Comparison of ENCODE assay signal across 20 cellular contexts in the genomic region with DNA sequence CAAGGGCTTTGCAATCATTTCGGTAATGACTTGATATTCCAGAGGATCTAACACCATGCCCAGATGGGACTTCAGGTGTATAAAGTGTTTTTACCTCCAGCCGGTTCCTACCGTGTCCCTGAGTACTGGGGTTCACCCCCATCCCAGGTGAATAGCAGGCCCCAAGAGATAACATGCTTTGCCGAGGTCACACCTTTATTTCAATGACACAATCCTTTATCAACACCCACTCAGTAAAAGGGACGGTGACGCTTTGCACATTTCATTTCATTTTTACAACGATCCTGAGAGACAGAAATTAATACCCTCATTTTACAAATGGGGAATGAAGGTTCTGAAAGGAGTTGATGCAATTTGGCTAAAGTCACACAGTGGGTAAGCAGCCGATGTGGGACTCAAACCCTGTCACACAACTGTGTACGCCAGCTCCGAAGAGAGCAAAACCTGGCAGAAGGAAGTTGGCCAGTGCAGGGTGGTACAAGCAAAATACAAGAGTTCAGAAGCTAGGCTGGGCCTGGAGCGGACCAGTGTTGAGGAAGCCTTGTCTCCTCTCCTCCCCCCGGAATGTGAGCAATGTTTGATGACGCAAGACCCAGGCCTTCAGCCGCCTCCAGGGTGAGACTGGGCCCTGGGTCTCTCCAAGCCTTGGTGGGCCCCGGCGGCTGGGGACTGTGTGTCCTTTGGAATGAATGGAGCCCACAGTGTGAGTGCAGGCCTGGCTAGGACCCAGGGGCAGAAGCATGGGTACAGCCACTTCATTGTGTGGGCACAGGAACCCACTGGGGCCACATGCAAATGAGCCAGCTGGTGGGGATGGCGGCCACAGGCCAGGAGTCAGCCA.
A peak's percentile ranks its signal among the peaks of the same experiment; 100 is the strongest.
DNase-seq lines count a peak whose midpoint lies in the region; ATAC-seq and TF ChIP-seq lines count a peak whose summit lies in the region.
"Had no signal": no experiment of that assay in that cellular context is flagged by ENCODE, and none has a peak within 500 bp of the region (broad histone marks: within the 10 kb centered on the region; RNA-seq: fewer than 3 reads in every experiment).

No MANE protein-coding gene starts in this region.

- TF ChIP-seq CTCF in endodermal cell (conservative IDR thresholded peaks at IDR 0.05): no peak

- no peak for DNase-seq in left cardiac atrium
- DNase-seq in cardiac septum (ENCODE audit: low spot score): no peak
- DNase-seq in endodermal cell: peak; percentile 78
- DNase-seq in mesendoderm: peak; percentile 92
- DNase-seq in superior temporal gyrus (ENCODE audit: extremely low spot score): peak; percentile 95
- no peak for DNase-seq in NCI-H2107 treated with DMSO at 0.1 percent for 48 hours (lab: John Stamatoyannopoulos, UW; ENCODE audit: unreplicated experiment)
- no peak for DNase-seq in AG08396 (ENCODE audit: low spot score)
- no peak for DNase-seq in amniotic stem cell (lab: John Stamatoyannopoulos, UW)
- DNase-seq: activated CD8-positive, alpha-beta T cell treated with anti-CD3 and anti-CD28 coated beads, Interleukin-2, amount 10 ng/mL, durations not matched to agents 7 days and 5 days; aorta; CD4-positive, alpha-beta T cell; EL; IMR-90; mucosa of descending colon; NCI-H1105; NCI-H446; pancreas had no signal

- H3K27ac ChIP-seq in endodermal cell (ENCODE audit: low read depth, low read length) (no peak overlapping the region), mesendoderm (ENCODE audit: low read depth, low read length) (no peak overlapping the region)
- H3K27ac ChIP-seq: pancreas, SJSA1 had no signal

- intact Hi-C loops in left cardiac atrium (cut with DNase I): no loop called here
- intact Hi-C loops in cardiac septum (cut with DNase I): no loop called here

- H3K27me3 ChIP-seq in endodermal cell (ENCODE audit: control insufficient read depth, insufficient read depth, low read length, poor library complexity, severe bottlenecking): no peaks in the 10 kb centered on the region
- no peaks in the 10 kb centered on the region for H3K27me3 ChIP-seq in mesendoderm (ENCODE audit: insufficient read depth, low read length, poor library complexity)
- H3K27me3 ChIP-seq: pancreas, SJSA1 had no signal

- no peak overlapping the region for H2BK120ac ChIP-seq in mesendoderm (ENCODE audit: low read depth, low read length)

- no peaks in the 10 kb centered on the region for H3K9me3 Mint-ChIP-seq in endodermal cell
- H3K9me3 Mint-ChIP-seq: activated T-helper 17 cell treated with anti-CD3 and anti-CD28 coated beads, Interleukin-2, amount 50 U/mL, for 72 hours; CD4-positive, alpha-beta T cell had no signal

- no peaks in the 10 kb centered on the region for H3K36me3 Mint-ChIP-seq in endodermal cell (ENCODE audit: low read depth)

- H3K4me1 Mint-ChIP-seq in endodermal cell: no peaks in the 10 kb centered on the region
- H3K4me1 Mint-ChIP-seq: activated T-helper 17 cell treated with anti-CD3 and anti-CD28 coated beads, Interleukin-2, amount 50 U/mL, for 72 hours had no signal

- no peak overlapping the region for H3K23ac ChIP-seq in mesendoderm (ENCODE audit: low read length)

- peaks cover 9% of the 10 kb centered on the region for H3K27me3 Mint-ChIP-seq in endodermal cell (ENCODE audit: insufficient read depth)
- H3K27me3 Mint-ChIP-seq: CD4-positive, alpha-beta T cell had no signal

- H2BK15ac ChIP-seq in mesendoderm (replicated peaks; ENCODE audit: low read depth): no peak overlapping the region

- H3K27ac Mint-ChIP-seq in endodermal cell: no peak overlapping the region
- H3K27ac Mint-ChIP-seq: activated CD8-positive, alpha-beta T cell treated with anti-CD3 and anti-CD28 coated beads, Interleukin-2, amount 10 ng/mL, durations not matched to agents 7 days and 5 days; activated T-helper 17 cell treated with anti-CD3 and anti-CD28 coated beads, Interleukin-2, amount 50 U/mL, for 72 hours; CD4-positive, alpha-beta T cell had no signal

- ATAC-seq in left cardiac atrium: peak; percentile 50 to 70
- ATAC-seq: activated CD8-positive, alpha-beta T cell treated with anti-CD3 and anti-CD28 coated beads, Interleukin-2, amount 10 ng/mL, durations not matched to agents 7 days and 5 days; activated T-helper 17 cell treated with anti-CD3 and anti-CD28 coated beads, Interleukin-2, amount 50 U/mL, for 72 hours; mucosa of descending colon; pancreas had no signal

- WGBS in endodermal cell (ENCODE audit: insufficient coverage in 1 of 2, insufficient read length in 1 of 2), 2 experiments: 87 to 92% methylated on average over 7 to 17 of the region's 17 CpGs
- no CpG with 5 or more reads among the region's 17 CpGs for WGBS in mesendoderm (ENCODE audit: extremely low coverage, insufficient coverage, low lambda C conversion rate)

- H3K79me1 ChIP-seq in mesendoderm (ENCODE audit: low read length): no peaks in the 10 kb centered on the region

- H3K4me3 ChIP-seq in endodermal cell (ENCODE audit: low read length) (no peak overlapping the region), mesendoderm (ENCODE audit: low read length) (no peak overlapping the region)
- H3K4me3 ChIP-seq: HAP-1, mucosa of descending colon, pancreas, SJSA1 had no signal

- no peak overlapping the region for H4K5ac ChIP-seq in mesendoderm (ENCODE audit: low read length)

- H3K36me3 ChIP-seq in endodermal cell (ENCODE audit: control insufficient read depth, insufficient read depth, low read length) (no peaks in the 10 kb centered on the region), mesendoderm (ENCODE audit: control insufficient read depth, insufficient read depth, low read length) (no peaks in the 10 kb centered on the region)
- H3K36me3 ChIP-seq: HAP-1, pancreas, SJSA1 had no signal

- H2AK5ac ChIP-seq in mesendoderm (ENCODE audit: low read length): no peak overlapping the region

- H3K79me2 ChIP-seq in mesendoderm (ENCODE audit: control insufficient read depth, insufficient read depth, low read length): no peaks in the 10 kb centered on the region

- H3K4me1 ChIP-seq in endodermal cell (ENCODE audit: control insufficient read depth, insufficient read depth, low read length) (no peaks in the 10 kb centered on the region), mesendoderm (ENCODE audit: control insufficient read depth, low read depth, low read length) (peaks cover 2% of the 10 kb centered on the region)
- H3K4me1 ChIP-seq: HAP-1, pancreas, SJSA1 had no signal

- no peak overlapping the region for H3K4me2 ChIP-seq in mesendoderm (ENCODE audit: low read length)

- H2BK5ac ChIP-seq in mesendoderm (ENCODE audit: low read length): no peak overlapping the region

- H3K9me3 ChIP-seq in endodermal cell (ENCODE audit: control insufficient read depth, low read length): no peaks in the 10 kb centered on the region
- H3K9me3 ChIP-seq: HAP-1, mucosa of descending colon, pancreas, SJSA1 had no signal

- no peak overlapping the region for H3K4ac ChIP-seq in mesendoderm (ENCODE audit: low read depth, low read length)

- peak overlapping the region; percentile 63 for H3K56ac ChIP-seq in mesendoderm (ENCODE audit: low read length)

- H4K8ac ChIP-seq in mesendoderm (ENCODE audit: low read depth, low read length): no peak overlapping the region

- H3K9ac ChIP-seq in endodermal cell (ENCODE audit: extremely low read depth, low read length, poor library complexity, severe bottlenecking): no peak overlapping the region
- peak overlapping the region; percentile 19 for H3K9ac ChIP-seq in mesendoderm (ENCODE audit: low read length)

- H3K4me3 Mint-ChIP-seq in endodermal cell: no peak overlapping the region
- H3K4me3 Mint-ChIP-seq: activated CD8-positive, alpha-beta T cell treated with anti-CD3 and anti-CD28 coated beads, Interleukin-2, amount 10 ng/mL, durations not matched to agents 7 days and 5 days; activated T-helper 17 cell treated with anti-CD3 and anti-CD28 coated beads, Interleukin-2, amount 50 U/mL, for 72 hours; CD4-positive, alpha-beta T cell had no signal

- H3K18ac ChIP-seq in mesendoderm (ENCODE audit: low read length): no peak overlapping the region

Comparison
In these comparisons a context has a peak if more than half of its experiments do, and no peak if none do; other contexts are left out.
1. DNase-seq: peak in endodermal cell (single experiment), mesendoderm (single experiment) and superior temporal gyrus (single experiment); none in left cardiac atrium (single experiment), cardiac septum (single experiment), NCI-H2107 treated with DMSO at 0.1 percent for 48 hours (single experiment), AG08396 (single experiment) and amniotic stem cell (single experiment).